ENCODE assay signal across 8 cellular contexts in genomic region chr5:119452373-119453044, GRCh38. TPM values are rescaled to one million over a fixed set of nuclear protein-coding genes. Genes with fewer than 3 reads are reported as not detected.
DNase-seq lines count a peak whose midpoint lies in the region; ATAC-seq and TF ChIP-seq lines count a peak whose summit lies in the region.

Gene HSD17B4 (plus strand): TSS chr5:119452497. CDS start chr5:119452576, 79 bp downstream.

- peaks cover 4% of the 10 kb centered on the region for H3K79me2 ChIP-seq in parathyroid adenoma

- peak; percentile 40 for TF ChIP-seq POLR2A in GM10847 (IDR thresholded peaks at IDR 0.05; ENCODE audit: extremely low read depth, insufficient read length)
- TF ChIP-seq POLR2A in tibial nerve (IDR thresholded peaks at IDR 0.05) = peak in 1 of 2 donors; percentile 81

- no peak within 1 kb of the TSS for H3K9ac ChIP-seq in parathyroid adenoma

- ATAC-seq in HG02642 (IDR thresholded peaks at IDR 0.05; ENCODE audit: poor library complexity, unreplicated experiment) = peak; percentile 98

- H3K9me3 ChIP-seq in cardiac muscle cell (ENCODE audit: low read depth) (no peaks in the 10 kb centered on the region), parathyroid adenoma (ENCODE audit: control insufficient read depth, low read length) (no peaks in the 10 kb centered on the region), tibial nerve (peaks cover 0 to 16% (median 0%) of the 10 kb centered on the region in 4 donors)

- H3K4me3 ChIP-seq in cardiac muscle cell (peak within 1 kb of the TSS; percentile 76), parathyroid adenoma (ENCODE audit: low read depth, low read length) (peak within 1 kb of the TSS; percentile 81), tibial nerve (peak within 1 kb of the TSS; percentile 75 to 98 (median 84))

- peak within 1 kb of the TSS; percentile 90 for H2AFZ ChIP-seq in parathyroid adenoma

- WGBS in tibial nerve, 2 donors = 0 to 1% methylated on average over 41 to 43 of the region's 43 CpGs

- no peaks in the 10 kb centered on the region for H3K27me3 ChIP-seq in cardiac muscle cell
- no peaks in the 10 kb centered on the region for H3K27me3 ChIP-seq in parathyroid adenoma (ENCODE audit: control insufficient read depth, insufficient read depth, low read length)
- H3K27me3 ChIP-seq in tibial nerve = no peaks in the 10 kb centered on the region

- H3K36me3 ChIP-seq in cardiac muscle cell (no peaks in the 10 kb centered on the region), parathyroid adenoma (ENCODE audit: control insufficient read depth, insufficient read depth, low read length) (no peaks in the 10 kb centered on the region), tibial nerve (peaks cover 0 to 6% (median 0%) of the 10 kb centered on the region in 3 donors)

- H3K4me1 ChIP-seq in cardiac muscle cell (ENCODE audit: low read depth) = no peaks in the 10 kb centered on the region
- peaks cover 7% of the 10 kb centered on the region for H3K4me1 ChIP-seq in parathyroid adenoma
- peaks cover 0 to 21% (median 4%) of the 10 kb centered on the region in 4 donors for H3K4me1 ChIP-seq in tibial nerve

- H3K27ac ChIP-seq in cardiac muscle cell (peak within 1 kb of the TSS; percentile 78), parathyroid adenoma (peak within 1 kb of the TSS; percentile 88), tibial nerve (peak within 1 kb of the TSS; percentile 87 to 95 (median 92))

- DNase-seq in NCI-H1105 treated with DMSO at 0.1 percent for 48 hours (lab: John Stamatoyannopoulos, UW) (peak; percentile 82), SW 1271 (lab: John Stamatoyannopoulos, UW) (peak; percentile 63 to 89), cardiac muscle cell (ENCODE audit: low read depth in 1 of 2, low spot score in 1 of 2) (peak; percentile 91 to 92), tibial nerve (ENCODE audit: low spot score in 2 of 2) (peak; percentile 78 to 84)
- peak; percentile 52 for DNase-seq in activated naive CD8-positive, alpha-beta T cell treated with anti-CD3 and anti-CD28 coated beads, Interleukin-2, amount 50 U/mL, for 16 hours (ENCODE audit: low read depth, low spot score)

- no peak for TF ChIP-seq CTCF in cardiac muscle cell (IDR thresholded peaks at IDR 0.05; ENCODE audit: low read depth, low read length)
- TF ChIP-seq CTCF in parathyroid adenoma (IDR thresholded peaks at IDR 0.05) = no peak
- no peak for TF ChIP-seq CTCF in tibial nerve (IDR thresholded peaks at IDR 0.05)

- H3K4me2 ChIP-seq in parathyroid adenoma (ENCODE audit: low read length) = peak within 1 kb of the TSS; percentile 82

- TF ChIP-seq EP300 in tibial nerve (IDR thresholded peaks at IDR 0.05) = peak in 1 of 2 donors; percentile 94

RNA-seq across cellular contexts. Expression of gene HSD17B4, which starts in this region (rescaled TPM):
- total RNA-seq in cardiac muscle cell (165 and 217 TPM in 2 replicates), tibial nerve (100 to 1,000 TPM; 108 to 176 (median 113) TPM)
- polyA plus RNA-seq in cardiac muscle cell = 154 and 183 TPM in 2 replicates

Comparison
In these comparisons a context has a peak if more than half of its experiments do, and no peak if none do; other contexts are left out.
1. Peak in every context shown above with its lines: DNase-seq, ATAC-seq, H3K4me3 ChIP-seq and H3K27ac ChIP-seq.